7 cellular contexts compared by ENCODE assay signal in the genomic region with DNA sequence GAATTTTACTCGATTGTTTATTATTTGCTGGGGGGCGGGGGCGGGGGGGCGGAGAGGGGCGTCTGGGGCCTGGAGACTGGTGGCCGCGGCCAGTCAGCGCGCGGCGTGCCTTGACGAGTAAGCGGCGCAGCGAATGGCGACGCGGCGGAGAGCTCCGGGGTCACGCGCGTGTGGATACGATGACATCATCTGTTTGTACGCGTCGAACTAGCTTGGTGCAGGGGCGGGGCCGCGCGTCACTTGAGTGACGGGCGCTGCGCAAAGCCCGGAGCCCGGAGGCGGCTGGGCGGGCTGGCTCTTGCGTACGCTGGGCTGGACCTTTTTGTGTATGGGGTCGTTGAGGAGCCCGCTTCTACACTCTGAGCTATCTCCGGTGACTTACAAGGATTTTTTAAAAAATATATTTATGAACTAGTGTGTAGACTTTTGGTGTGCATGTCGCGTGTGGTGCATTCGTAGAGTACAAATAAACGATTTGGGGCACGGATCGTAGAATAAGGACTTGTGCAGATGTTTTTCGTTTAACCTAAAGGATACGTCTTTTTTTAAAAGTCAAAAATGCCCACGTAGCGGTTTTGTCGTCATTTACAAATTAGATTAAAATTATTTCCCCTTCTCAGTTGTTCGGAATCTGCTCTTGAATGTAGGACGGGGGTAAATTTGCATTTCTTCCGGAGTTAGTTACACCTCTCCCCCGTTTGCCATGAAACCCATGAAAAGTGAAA. TPM values are rescaled to one million over a fixed set of nuclear protein-coding genes. Genes with fewer than 3 reads are reported as not detected.
DNase-seq lines count a peak whose midpoint lies in the region; ATAC-seq and TF ChIP-seq lines count a peak whose summit lies in the region.

No MANE protein-coding gene starts in this region.

- DNase-seq in NCI-H2107 treated with DMSO at 0.1 percent for 48 hours (lab: John Stamatoyannopoulos, UW; ENCODE audit: unreplicated experiment) (peak; percentile 91), UCSD-AML1 (lab: John Stamatoyannopoulos, UW; ENCODE audit: unreplicated experiment) (peak; percentile 99), iPS DF 19.7 (ENCODE audit: low read depth, low spot score) (peak; percentile 85), sciatic nerve (ENCODE audit: low spot score) (peak; percentile 99)

- intact Hi-C loops in sciatic nerve (cut with DNase I): loop anchor here (5.0 to 10.0 kb wide), 2 partner anchors 279 to 986 kb away; no protein-coding TSS in a partner anchor

- ATAC-seq in GM18517 (IDR thresholded peaks at IDR 0.05; ENCODE audit: unreplicated experiment): peak; percentile 63
- ATAC-seq in HG03064 (IDR thresholded peaks at IDR 0.05; ENCODE audit: low read depth, unreplicated experiment): peak; percentile 54
- ATAC-seq in sciatic nerve: peak; percentile 87

- peak in 1 of 2 experiments; percentile 3 for TF ChIP-seq CTCF in brain (conservative IDR thresholded peaks at IDR 0.05)

- H3K4me1 Mint-ChIP-seq in brain: peaks cover 34% of the 10 kb centered on the region

- peaks cover 0 to 7% (median 0%) of the 10 kb centered on the region in 5 experiments for H3K9me3 Mint-ChIP-seq in brain

- H3K27me3 Mint-ChIP-seq in brain: peaks cover 18% of the 10 kb centered on the region

- H3K36me3 Mint-ChIP-seq in brain: peaks cover 14% of the 10 kb centered on the region

- peak overlapping the region; percentile 97 to 99 (median 98) for H3K4me3 Mint-ChIP-seq in brain

- H3K27ac Mint-ChIP-seq in brain: peak overlapping the region; percentile 97 to 99 (median 99)

RNA-seq across cellular contexts. Expression of gene FOXO3, which starts 2.2 kb away (rescaled TPM):
- polyA plus RNA-seq in brain (ENCODE audit: insufficient read depth, low read depth, low replicate concordance): 23.1 TPM
- 79.1 TPM for total RNA-seq in sciatic nerve

Comparison
In these comparisons a context has a peak if more than half of its experiments do, and no peak if none do; other contexts are left out.
1. Peak in every context shown above with its lines: DNase-seq and ATAC-seq.